18 cellular contexts compared by ENCODE assay signal in the genomic region with DNA sequence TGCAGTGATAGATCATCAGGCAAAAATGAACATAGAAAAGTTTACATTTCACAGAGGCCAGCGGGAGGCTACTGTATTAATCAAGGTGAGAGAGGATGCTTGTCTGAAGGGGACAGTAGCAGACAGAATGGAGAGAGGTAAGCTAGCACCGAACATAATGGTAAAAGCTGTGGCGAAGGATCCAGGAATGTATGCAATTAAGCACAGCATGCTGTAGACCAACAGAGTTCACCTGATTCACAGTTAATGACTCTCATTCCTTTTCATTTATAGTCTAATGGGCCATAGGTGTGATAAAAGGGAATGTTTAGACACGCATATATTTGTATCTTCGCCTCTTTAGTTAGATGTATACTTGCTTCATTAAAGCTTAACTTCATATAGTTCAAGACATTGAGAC.
DNase-seq lines count a peak whose midpoint lies in the region; ATAC-seq and TF ChIP-seq lines count a peak whose summit lies in the region.
"Had no signal": no experiment of that assay in that cellular context is flagged by ENCODE, and none has a peak within 500 bp of the region (broad histone marks: within the 10 kb centered on the region; RNA-seq: fewer than 3 reads in every experiment).

No MANE protein-coding gene starts in this region.

- intact Hi-C loops in upper lobe of right lung (cut with DNase I), result no loop called here

- POLR2A ChIA-PET in WTC11 (lab: Charles Lee), result no interaction called here

- peak overlapping the region; percentile 92 for H3K27ac Mint-ChIP-seq in WTC11

- H3K27me3 ChIP-seq in HUES48 (ENCODE audit: control insufficient read depth, insufficient read depth, low read length), result no peaks in the 10 kb centered on the region
- H3K27me3 ChIP-seq in upper lobe of right lung, result no peaks in the 10 kb centered on the region
- H3K27me3 ChIP-seq: BE2C, SJCRH30 had no signal

- H3K36me3 ChIP-seq in HUES48 (ENCODE audit: control insufficient read depth, insufficient read depth, low read length), result no peaks in the 10 kb centered on the region
- H3K36me3 ChIP-seq in upper lobe of right lung, result no peaks in the 10 kb centered on the region
- H3K36me3 ChIP-seq: BE2C, SJCRH30 had no signal

- peaks cover 47% of the 10 kb centered on the region for H3K4me1 ChIP-seq in HUES48 (ENCODE audit: control insufficient read depth, insufficient read depth, low read length)
- no peaks in the 10 kb centered on the region for H3K4me1 ChIP-seq in upper lobe of right lung
- H3K4me1 ChIP-seq: BE2C, SJCRH30 had no signal

- peaks cover 5% of the 10 kb centered on the region; the same call in 1 of the 2 replicates for H3K36me3 Mint-ChIP-seq in WTC11

- peaks cover 42% of the 10 kb centered on the region for H3K4me1 Mint-ChIP-seq in WTC11

- no peak overlapping the region for H3K4me3 Mint-ChIP-seq in WTC11

- no peaks in the 10 kb centered on the region for H3K9me3 ChIP-seq in HUES48 (ENCODE audit: control insufficient read depth, insufficient read depth, low read length)
- H3K9me3 ChIP-seq in upper lobe of right lung, result no peaks in the 10 kb centered on the region
- H3K9me3 ChIP-seq: BE2C, SJCRH30 had no signal

- ATAC-seq in WTC11 (peak; percentile 98), upper lobe of right lung (no peak), GM21528 (IDR thresholded peaks at IDR 0.05; ENCODE audit: low FRiP score, unreplicated experiment) (no peak)
- ATAC-seq: HCT116 had no signal

- no peak for TF ChIP-seq CTCF in WTC11 (IDR thresholded peaks at IDR 0.05)
- TF ChIP-seq CTCF in upper lobe of right lung (IDR thresholded peaks at IDR 0.05), result no peak

- peak overlapping the region; percentile 72 for H3K27ac ChIP-seq in HUES48 (ENCODE audit: low read depth, low read length)
- no peak overlapping the region for H3K27ac ChIP-seq in upper lobe of right lung
- H3K27ac ChIP-seq: SJCRH30 had no signal

- CTCF ChIA-PET in WTC11 (lab: Charles Lee), result interaction anchor here (2.8 kb wide), 1 partner anchor 27 kb away, joined by 15 read pairs; no protein-coding TSS in a partner anchor

- no peak for DNase-seq in WTC11 (ENCODE audit: low spot score)
- DNase-seq in iPS-NIHi11 (ENCODE audit: low spot score), result peak; percentile 31
- no peak for DNase-seq in upper lobe of right lung
- no peak for DNase-seq in SW480 (ENCODE audit: low spot score)
- no peak for DNase-seq in NCI-H2227 treated with DMSO at 0.1 percent for 48 hours (lab: John Stamatoyannopoulos, UW)
- DNase-seq: BE2C; DMS79; Karpas-422; MV-4-11; NCI-H187 treated with DMSO at 0.1 percent for 48 hours; NCI-H2107; NCI-H510A; NCI-H774; NK-92 treated with Interleukin-12 subunit alpha and Interleukin-12 subunit beta, amount 100 ng/mL, for 24 hours; SJCRH30 had no signal

- no peaks in the 10 kb centered on the region; the same call in 1 of the 2 replicates for H3K27me3 Mint-ChIP-seq in WTC11 (ENCODE audit: low read depth)

- H3K4me3 ChIP-seq in HUES48 (ENCODE audit: low read depth, low read length) (peak overlapping the region; percentile 27; the same call in 1 of the 2 replicates), upper lobe of right lung (no peak overlapping the region)
- H3K4me3 ChIP-seq: SJCRH30 had no signal

- H3K9ac ChIP-seq in HUES48 (ENCODE audit: low read depth, low read length), result no peak overlapping the region

- H3K9me3 Mint-ChIP-seq in WTC11, result peaks cover 5% of the 10 kb centered on the region

TF ChIP-seq in WTC11, 78 proteins besides CTCF, POLR2A, EP300 and RAD21:
- 0 out of 2 replicates have a peak, but pooled peaks have one; percentile 32 for TF ChIP-seq SP1 (CRISPR knock-in tag; conservative IDR thresholded peaks at IDR 0.05)
- peak; percentile 92; the same call in 1 of the 2 replicates for TF ChIP-seq TEAD1 (CRISPR knock-in tag; IDR thresholded peaks at IDR 0.05)
- no peak for TF ChIP-seq ZNF219 (CRISPR knock-in tag; IDR thresholded peaks at IDR 0.05; ENCODE audit: borderline replicate concordance)
- TF ChIP-seq TEAD4 (CRISPR knock-in tag; IDR thresholded peaks at IDR 0.05), result peak; percentile 74; the same call in 1 of the 2 replicates
TF ChIP-seq in WTC11: peak in this region for 3.
